8 cellular contexts compared by ENCODE assay signal in the genomic region with DNA sequence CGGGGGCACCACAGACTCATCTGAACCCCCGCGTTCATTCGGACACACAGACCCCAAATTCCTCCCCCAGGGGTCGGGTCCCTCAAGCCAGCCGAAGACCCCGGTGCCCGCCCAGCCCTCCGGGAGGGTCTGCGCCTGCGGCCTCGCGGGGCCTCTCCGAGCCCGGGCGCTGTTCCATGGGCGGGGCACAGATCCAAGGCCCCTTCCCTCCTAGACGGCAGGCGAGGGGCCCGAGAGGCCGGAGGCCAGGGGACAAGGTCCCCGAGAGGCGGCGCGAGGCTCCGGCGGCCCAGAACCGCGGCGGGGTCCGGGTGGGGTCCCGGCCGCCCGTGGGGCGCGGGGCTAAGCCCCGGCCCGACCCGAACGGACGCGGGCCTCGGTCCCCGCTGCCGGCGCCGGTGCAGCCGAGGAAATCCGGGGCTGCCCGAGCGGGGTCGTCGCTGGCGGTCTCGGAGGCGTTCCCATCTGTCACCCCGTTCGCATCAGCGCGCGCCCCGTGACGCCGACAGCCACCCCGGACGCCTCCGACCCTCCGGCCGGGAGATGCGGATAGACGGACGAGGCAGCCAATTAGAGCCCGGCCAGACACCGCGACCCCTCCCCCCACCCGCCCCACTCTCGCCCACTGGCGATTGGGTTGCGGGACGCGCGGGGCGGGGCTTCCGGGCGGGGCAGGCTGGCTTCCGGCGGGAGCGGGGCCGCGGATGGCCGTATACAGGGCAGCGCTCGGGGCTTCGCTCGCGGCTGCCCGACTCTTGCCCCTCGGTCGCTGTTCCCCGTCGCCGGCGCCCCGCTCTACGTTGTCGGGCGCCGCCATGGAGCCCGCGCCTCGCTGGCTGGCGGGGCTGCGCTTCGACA.
DNase-seq lines count a peak whose midpoint lies in the region; ATAC-seq lines count a peak whose summit lies in the region.

A gene with protein sequence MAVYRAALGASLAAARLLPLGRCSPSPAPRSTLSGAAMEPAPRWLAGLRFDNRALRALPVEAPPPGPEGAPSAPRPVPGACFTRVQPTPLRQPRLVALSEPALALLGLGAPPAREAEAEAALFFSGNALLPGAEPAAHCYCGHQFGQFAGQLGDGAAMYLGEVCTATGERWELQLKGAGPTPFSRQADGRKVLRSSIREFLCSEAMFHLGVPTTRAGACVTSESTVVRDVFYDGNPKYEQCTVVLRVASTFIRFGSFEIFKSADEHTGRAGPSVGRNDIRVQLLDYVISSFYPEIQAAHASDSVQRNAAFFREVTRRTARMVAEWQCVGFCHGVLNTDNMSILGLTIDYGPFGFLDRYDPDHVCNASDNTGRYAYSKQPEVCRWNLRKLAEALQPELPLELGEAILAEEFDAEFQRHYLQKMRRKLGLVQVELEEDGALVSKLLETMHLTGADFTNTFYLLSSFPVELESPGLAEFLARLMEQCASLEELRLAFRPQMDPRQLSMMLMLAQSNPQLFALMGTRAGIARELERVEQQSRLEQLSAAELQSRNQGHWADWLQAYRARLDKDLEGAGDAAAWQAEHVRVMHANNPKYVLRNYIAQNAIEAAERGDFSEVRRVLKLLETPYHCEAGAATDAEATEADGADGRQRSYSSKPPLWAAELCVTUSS (plus strand): TSS at position 679 of the 858 bp plus-strand sequence. CDS start 26 bp downstream, at position 705.

- peak; percentile 70 for ATAC-seq in HG03045 (IDR thresholded peaks at IDR 0.05; ENCODE audit: unreplicated experiment)

- peak; percentile 65 for DNase-seq in NCI-H2029 (lab: John Stamatoyannopoulos, UW)
- no peak for DNase-seq in NCI-H2029 treated with DMSO at 0.1 percent for 48 hours (lab: John Stamatoyannopoulos, UW)
- peak; percentile 57 for DNase-seq in NCI-H226
- peak; percentile 86 to 95 (median 92) for DNase-seq in activated CD4-positive, CD25-positive, alpha-beta regulatory T cell (lab: John Stamatoyannopoulos, UW)
- peak; percentile 83 for DNase-seq in central memory CD4-positive, alpha-beta T cell
- peak; percentile 87 for DNase-seq in iris pigment epithelial cell (ENCODE audit: low read depth)
- peak; percentile 84 to 89 for DNase-seq in stimulated activated CD4-positive, alpha-beta T cell treated with anti-CD3 and anti-CD28 coated beads, Interleukin-12 subunit alpha, Interleukin-12 subunit beta, amount 100 ng/mL, for 24 hours (ENCODE audit: low read depth in 2 of 2)
